26 cellular contexts compared by ENCODE assay signal in genomic region chr22:42630901-42631602, GRCh38. TPM values are rescaled to one million over a fixed set of nuclear protein-coding genes. Genes with fewer than 3 reads are reported as not detected.
DNase-seq lines count a peak whose midpoint lies in the region; ATAC-seq and TF ChIP-seq lines count a peak whose summit lies in the region.
"Had no signal": no experiment of that assay in that cellular context is flagged by ENCODE, and none has a peak within 500 bp of the region (broad histone marks: within the 10 kb centered on the region; RNA-seq: fewer than 3 reads in every experiment).

No MANE protein-coding gene starts in this region.

- DNase-seq in HFFc6 (no peak), amniotic epithelial cell (ENCODE audit: low read depth) (peak; percentile 67), fibroblast of lung (ENCODE audit: low read depth in 2 of 2) (no peak), tibial artery (no peak), MV-4-11 (lab: John Stamatoyannopoulos, UW) (no peak), NCI-H2227 treated with DMSO at 0.1 percent for 48 hours (lab: John Stamatoyannopoulos, UW) (no peak)
- DNase-seq: activated CD4-positive, alpha-beta memory T cell treated with anti-CD3 and anti-CD28 coated beads for 36 hours; activated CD4-positive, CD25-positive, alpha-beta regulatory T cell; CD4-positive, alpha-beta memory T cell; GF-D8; NCI-H1417; NCI-H2107; NCI-H524; nucleus accumbens; RPMI8226; SK-N-SH; stimulated activated CD4-positive, alpha-beta T cell treated with anti-CD3 and anti-CD28 coated beads, Interleukin-2, amount 100 ng/mL, for 48 hours; stimulated activated naive CD8-positive, alpha-beta T cell treated with anti-CD3 and anti-CD28 coated beads, Interleukin-15, Interleukin-2, amounts not matched to agents 100 U/mL and 50 U/mL, for 24 hours; thyroid gland had no signal

- no peak overlapping the region for H2AFZ ChIP-seq in fibroblast of lung (ENCODE audit: low read length)

- H3K4me1 Mint-ChIP-seq in HFFc6 (ENCODE audit: low read depth) = peaks cover 15% of the 10 kb centered on the region
- H3K4me1 Mint-ChIP-seq: CD4-positive, alpha-beta memory T cell had no signal

- H3K36me3 ChIP-seq in fibroblast of lung (ENCODE audit: control insufficient read depth, insufficient read depth, low read length) = peaks cover 42% of the 10 kb centered on the region
- H3K36me3 ChIP-seq in tibial artery = peaks cover 85 to 99% (median 91%) of the 10 kb centered on the region in 3 donors

- no peaks in the 10 kb centered on the region for H3K9me3 Mint-ChIP-seq in HFFc6
- H3K9me3 Mint-ChIP-seq: activated CD4-positive, alpha-beta memory T cell treated with anti-CD3 and anti-CD28 coated beads for 36 hours; CD4-positive, alpha-beta memory T cell; memory B cell had no signal

- peak overlapping the region; percentile 16 for H3K9ac ChIP-seq in fibroblast of lung (ENCODE audit: insufficient read depth, low read length)
- H3K9ac ChIP-seq: SK-N-SH had no signal

- H3K9me3 ChIP-seq in fibroblast of lung (ENCODE audit: control insufficient read depth, insufficient read depth, low read depth, low read length) = no peaks in the 10 kb centered on the region
- H3K9me3 ChIP-seq in tibial artery = no peaks in the 10 kb centered on the region
- H3K9me3 ChIP-seq: adrenal gland, SK-N-SH, thyroid gland had no signal

- H3K27ac Mint-ChIP-seq in HFFc6 = peak overlapping the region; percentile 49; the same call in 1 of the 2 replicates
- H3K27ac Mint-ChIP-seq: activated CD4-positive, alpha-beta memory T cell treated with anti-CD3 and anti-CD28 coated beads for 36 hours; memory B cell had no signal

- H3K27me3 Mint-ChIP-seq in HFFc6 (ENCODE audit: insufficient read depth) = peaks cover 2% of the 10 kb centered on the region; the same call in 1 of the 2 replicates
- H3K27me3 Mint-ChIP-seq: activated CD4-positive, alpha-beta memory T cell treated with anti-CD3 and anti-CD28 coated beads for 36 hours; CD4-positive, alpha-beta memory T cell; memory B cell had no signal

- TF ChIP-seq CTCF in HFFc6 (IDR thresholded peaks at IDR 0.05) = no peak
- TF ChIP-seq CTCF in fibroblast of lung (conservative IDR thresholded peaks at IDR 0.05 in 1 of 2, IDR thresholded peaks at IDR 0.05 in 1 of 2; ENCODE audit: low read depth in 1 of 2, low read length in 2 of 2) = no peak
- no peak for TF ChIP-seq CTCF in tibial artery (IDR thresholded peaks at IDR 0.05)

- no peak overlapping the region for H3K4me3 ChIP-seq in fibroblast of lung (replicated peaks in 1 of 4; ENCODE audit: control extremely low read depth in 1 of 4, insufficient read depth in 1 of 4, low read depth in 3 of 4, low read length in 4 of 4)
- H3K4me3 ChIP-seq in tibial artery = no peak overlapping the region
- H3K4me3 ChIP-seq: adrenal gland, cardiac muscle cell, smooth muscle cell, thyroid gland had no signal

- no peak overlapping the region for H3K4me2 ChIP-seq in fibroblast of lung (ENCODE audit: extremely low read depth, insufficient read depth, low read length)
- H3K4me2 ChIP-seq: SK-N-SH, smooth muscle cell had no signal

- H3K27me3 ChIP-seq in fibroblast of lung (ENCODE audit: control insufficient read depth, insufficient read depth, low read length) (no peaks in the 10 kb centered on the region), tibial artery (no peaks in the 10 kb centered on the region)
- H3K27me3 ChIP-seq: adrenal gland, cardiac muscle cell, thyroid gland had no signal

- intact Hi-C loops in tibial artery (cut with DNase I; ENCODE audit: low total_unique reads) = no loop called here

- H3K36me3 Mint-ChIP-seq in HFFc6 (ENCODE audit: low read depth) = peaks cover 24% of the 10 kb centered on the region

- H3K79me2 ChIP-seq in fibroblast of lung (ENCODE audit: control insufficient read depth, insufficient read depth, low read length) = peaks cover 11% of the 10 kb centered on the region

- no peak overlapping the region for H3K4me3 Mint-ChIP-seq in HFFc6
- H3K4me3 Mint-ChIP-seq: activated CD4-positive, alpha-beta memory T cell treated with anti-CD3 and anti-CD28 coated beads for 36 hours; CD4-positive, alpha-beta memory T cell; memory B cell had no signal

- H3K4me1 ChIP-seq in fibroblast of lung (ENCODE audit: control insufficient read depth, extremely low read depth, insufficient read depth, low read length) (peaks cover 7% of the 10 kb centered on the region), tibial artery (peaks cover 3 to 37% (median 25%) of the 10 kb centered on the region in 4 donors)

- no peak overlapping the region for H3K27ac ChIP-seq in fibroblast of lung (ENCODE audit: insufficient read depth, low read length)
- peak overlapping the region; percentile 46 to 82 for H3K27ac ChIP-seq in tibial artery
- H3K27ac ChIP-seq: cardiac muscle cell, thyroid gland had no signal

- ATAC-seq in HG02678 (IDR thresholded peaks at IDR 0.05; ENCODE audit: unreplicated experiment) = no peak
- ATAC-seq: stimulated activated naive CD8-positive, alpha-beta T cell treated with anti-CD3 and anti-CD28 coated beads, Interleukin-15, Interleukin-2, amounts not matched to agents 100 U/mL and 50 U/mL, for 24 hours had no signal

- H4K20me1 ChIP-seq in fibroblast of lung (ENCODE audit: control insufficient read depth, extremely low read depth, insufficient read depth, low read length) = peaks cover 2% of the 10 kb centered on the region

RNA-seq across cellular contexts. Expression of gene ATP5MGL, which starts 9.3 kb away (rescaled TPM):
- total RNA-seq in HFFc6 (2021; fragmentation: NEBNext Ultra II Directional; extraction: Animal tissue kit (Norgen Biotek cat#: 25700)) = under 1 TPM in 3 of 6 experiments, not detected in 3; 0.26 to 0.64 (median 0.54) TPM
- 0.51 and 0.66 TPM in 2 replicates for total RNA-seq in fibroblast of lung
- 0.08 and 0.11 TPM in 2 replicates for polyA plus RNA-seq in fibroblast of lung
- not detected in 2 replicates for polyA plus RNA-seq in fibroblast of lung (2012)
- polyA minus RNA-seq in fibroblast of lung (ENCODE audit: low replicate concordance) = not detected in 2 replicates
- total RNA-seq: M059J, myocyte, thyroid gland had no signal
- polyA plus RNA-seq: adrenal gland, SK-N-SH had no signal

RNA-seq across cellular contexts. Expression of gene POLDIP3, which starts 16.4 kb away (rescaled TPM):
- total RNA-seq in HFFc6 (2021; fragmentation: NEBNext Ultra II Directional; extraction: Animal tissue kit (Norgen Biotek cat#: 25700)) = 10 to 100 TPM; 54.2 to 63.7 (median 58.1) TPM
- 24.1 and 31.0 TPM in 2 replicates for total RNA-seq in fibroblast of lung
- polyA plus RNA-seq in fibroblast of lung = 28.2 and 38.6 TPM in 2 replicates
- polyA plus RNA-seq in fibroblast of lung (2012) = 42.1 and 51.2 TPM in 2 replicates
- 44.9 and 57.2 TPM in 2 replicates for polyA minus RNA-seq in fibroblast of lung (ENCODE audit: low replicate concordance)

RNA-seq across cellular contexts. Expression of gene CYB5R3, which starts 18.1 kb away (rescaled TPM):
- total RNA-seq in HFFc6 (2021; fragmentation: NEBNext Ultra II Directional; extraction: Animal tissue kit (Norgen Biotek cat#: 25700)) = 100 to 1,000 TPM; 315 to 413 (median 347) TPM
- total RNA-seq in fibroblast of lung = 36.5 and 82.1 TPM in 2 replicates
- polyA plus RNA-seq in fibroblast of lung = 234 and 298 TPM in 2 replicates
- polyA plus RNA-seq in fibroblast of lung (2012) = 321 and 443 TPM in 2 replicates
- 361 and 617 TPM in 2 replicates for polyA minus RNA-seq in fibroblast of lung (ENCODE audit: low replicate concordance)
